Comparison of ENCODE assay signal across 31 cellular contexts in the genomic region with DNA sequence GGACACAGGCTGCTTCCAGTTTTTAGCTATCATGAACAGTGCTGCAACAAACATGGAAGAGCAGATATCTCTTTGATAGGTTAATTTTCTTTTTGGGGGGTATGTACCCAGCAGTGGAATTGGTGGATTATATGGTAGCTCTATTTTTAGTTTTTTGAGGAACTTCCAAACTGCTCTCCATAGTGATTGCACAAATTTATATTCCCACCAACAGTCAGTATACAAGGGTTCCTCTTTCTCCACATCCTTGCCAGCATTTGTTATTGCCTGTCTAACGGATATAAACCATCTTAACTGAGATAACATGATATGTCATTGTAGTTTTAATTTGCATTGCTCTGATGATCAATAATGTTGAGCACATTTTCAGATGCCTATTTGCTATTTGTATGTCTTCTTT.
"Had no signal": no experiment of that assay in that cellular context is flagged by ENCODE, and none has a peak within 500 bp of the region (broad histone marks: within the 10 kb centered on the region; RNA-seq: fewer than 3 reads in every experiment).

No MANE protein-coding gene starts in this region.

- H3K27me3 ChIP-seq: gastrocnemius medialis, heart left ventricle, hepatocyte, left lung, neural progenitor cell, right atrium auricular region, suprapubic skin, transverse colon, upper lobe of right lung, uterus had no signal

- DNase-seq: effector CD8-positive, alpha-beta T cell; endodermal cell; foreskin fibroblast; gastrocnemius medialis; heart left ventricle; left cardiac atrium; left lung; mammary epithelial cell; mesendoderm; midbrain; naive thymus-derived CD4-positive, alpha-beta T cell; stimulated activated CD4-positive, alpha-beta T cell treated with anti-CD3 and anti-CD28 coated beads, Interleukin-12 subunit alpha, Interleukin-12 subunit beta, amount 100 ng/mL, for 4 hours; stimulated activated CD4-positive, alpha-beta T cell treated with anti-CD3 and anti-CD28 coated beads, Interleukin-1b, Interleukin-23, amount 100 ng/mL, for 48 hours; stimulated activated CD4-positive, alpha-beta T cell treated with anti-CD3 and anti-CD28 coated beads, Interleukin-4, amount 100 ng/mL, for 1 hour; stimulated activated CD8-positive, alpha-beta memory T cell treated with anti-CD3 and anti-CD28 coated beads, Interleukin-4, amount 100 ng/mL, for 48 hours; stimulated activated naive CD4-positive, alpha-beta T cell; stimulated activated naive CD8-positive, alpha-beta T cell treated with anti-CD3 and anti-CD28 coated beads, Interleukin-15, amount 100 ng/mL, for 72 hours; transverse colon; upper lobe of right lung; uterus had no signal

- H3K27me3 Mint-ChIP-seq: dendritic cell treated with granulocyte-macrophage colony-stimulating factor and Interleukin-4, amounts not matched to agents 40 ng/mL and 50 ng/mL, for 4 days; naive thymus-derived CD4-positive, alpha-beta T cell; stimulated activated naive CD8-positive, alpha-beta T cell treated with anti-CD3 and anti-CD28 coated beads, Interleukin-15, amount 100 ng/mL, for 72 hours had no signal

- H3K27ac Mint-ChIP-seq: dendritic cell treated with granulocyte-macrophage colony-stimulating factor and Interleukin-4, amounts not matched to agents 40 ng/mL and 50 ng/mL, for 4 days; endodermal cell; naive thymus-derived CD4-positive, alpha-beta T cell; nephron; neural progenitor cell; stimulated activated naive CD8-positive, alpha-beta T cell treated with anti-CD3 and anti-CD28 coated beads, Interleukin-15, amount 100 ng/mL, for 72 hours had no signal

- H3K9me3 ChIP-seq: gastrocnemius medialis, prostate gland, transverse colon, upper lobe of right lung, uterus had no signal

- H3K36me3 Mint-ChIP-seq: naive thymus-derived CD4-positive, alpha-beta T cell; neural progenitor cell had no signal

- ATAC-seq: esophagus mucosa; gastrocnemius medialis; heart left ventricle; left cardiac atrium; left lung; naive thymus-derived CD4-positive, alpha-beta T cell; sciatic nerve; stimulated activated naive CD8-positive, alpha-beta T cell treated with anti-CD3 and anti-CD28 coated beads, Interleukin-15, amount 100 ng/mL, for 72 hours; upper lobe of right lung had no signal

- H3K4me1 Mint-ChIP-seq: endodermal cell; naive thymus-derived CD4-positive, alpha-beta T cell; nephron; stimulated activated naive CD8-positive, alpha-beta T cell treated with anti-CD3 and anti-CD28 coated beads, Interleukin-15, amount 100 ng/mL, for 72 hours had no signal

- H3K4me3 Mint-ChIP-seq: dendritic cell treated with granulocyte-macrophage colony-stimulating factor and Interleukin-4, amounts not matched to agents 40 ng/mL and 50 ng/mL, for 4 days; endodermal cell; naive thymus-derived CD4-positive, alpha-beta T cell; nephron; neural progenitor cell; stimulated activated naive CD8-positive, alpha-beta T cell treated with anti-CD3 and anti-CD28 coated beads, Interleukin-15, amount 100 ng/mL, for 72 hours had no signal

- H3K4me3 ChIP-seq: gastrocnemius medialis, heart left ventricle, hepatocyte, left lung, neural progenitor cell, prostate gland, right atrium auricular region, smooth muscle cell, suprapubic skin, transverse colon, upper lobe of right lung, uterus had no signal

- H3K27ac ChIP-seq: epithelial cell of prostate, gastrocnemius medialis, heart left ventricle, hepatocyte, left lung, neural progenitor cell, prostate gland, right atrium auricular region, suprapubic skin, transverse colon, upper lobe of right lung, uterus had no signal
